ENCODE assay signal across 1 cellular context in genomic region chr6:42777126-42777822, GRCh38.
A peak's percentile ranks its signal among the peaks of the same experiment; 100 is the strongest.
TF ChIP-seq lines count a peak whose summit lies in the region.

No MANE protein-coding gene starts in this region.

TF ChIP-seq in GM12878, 131 proteins besides CTCF, POLR2A, EP300 and RAD21 (continued from another document and continues in another):
- TF ChIP-seq E2F8 (IDR thresholded peaks at IDR 0.05; ENCODE audit: low read depth, partially characterized antibody) (no peak), BACH1 (IDR thresholded peaks at IDR 0.05; ENCODE audit: borderline replicate concordance) (no peak), EED (IDR thresholded peaks at IDR 0.05; ENCODE audit: low read depth) (peak; percentile 74), ZNF592 (IDR thresholded peaks at IDR 0.05) (no peak), NFIC (IDR thresholded peaks at IDR 0.05; ENCODE audit: low read depth, low read length) (peak; percentile 92), IKZF1 (conservative IDR thresholded peaks at IDR 0.05) (peak; percentile 57; the same call in 1 of the 2 replicates), CREM (IDR thresholded peaks at IDR 0.05; ENCODE audit: low read depth) (peak; percentile 26; the same call in 1 of the 2 replicates), E2F4 (IDR thresholded peaks at IDR 0.05; ENCODE audit: low read depth, low read length) (no peak), JUND (IDR thresholded peaks at IDR 0.05; ENCODE audit: low read depth, low read length) (peak; percentile 76; the same call in 1 of the 2 replicates), SREBF1 (IDR thresholded peaks at IDR 0.05; ENCODE audit: low read length) (no peak), HDAC2 (IDR thresholded peaks at IDR 0.05) (no peak), ASH2L (IDR thresholded peaks at IDR 0.05; ENCODE audit: borderline replicate concordance, low read depth) (no peak), FOS (IDR thresholded peaks at IDR 0.05; ENCODE audit: borderline replicate concordance, extremely low read depth, insufficient read length) (no peak), USF2 (IDR thresholded peaks at IDR 0.05; ENCODE audit: borderline replicate concordance, low read depth, low read length) (no peak), SPI1 (IDR thresholded peaks at IDR 0.05; ENCODE audit: borderline replicate concordance, insufficient read depth, low read depth, low read length) (no peak), CEBPZ (IDR thresholded peaks at IDR 0.05; ENCODE audit: low read depth, low read length) (no peak), RCOR1 (conservative IDR thresholded peaks at IDR 0.05; ENCODE audit: low read depth, low read length) (no peak), RB1 (IDR thresholded peaks at IDR 0.05; ENCODE audit: borderline replicate concordance) (no peak), MAX (IDR thresholded peaks at IDR 0.05; ENCODE audit: low read depth, low read length) (no peak), YY1 (IDR thresholded peaks at IDR 0.05; ENCODE audit: low read depth, low read length) (no peak), RFX5 (IDR thresholded peaks at IDR 0.05; ENCODE audit: low read depth, low read length) (no peak), SREBF2 (IDR thresholded peaks at IDR 0.05; ENCODE audit: low read length) (no peak), TBL1XR1 (IDR thresholded peaks at IDR 0.05; ENCODE audit: low read depth, low read length) (peak; percentile 45), MEF2B (IDR thresholded peaks at IDR 0.05; ENCODE audit: partially characterized antibody, poor library complexity, severe bottlenecking) (peak; percentile 75), BCL11A (IDR thresholded peaks at IDR 0.05; ENCODE audit: low read depth, low read length) (0 out of 2 replicates have a peak, but pooled peaks have one; percentile 44), NRF1 (conservative IDR thresholded peaks at IDR 0.05; ENCODE audit: low read depth, low read length) (no peak), STAT3 (IDR thresholded peaks at IDR 0.05; ENCODE audit: low read depth, low read length) (0 out of 2 replicates have a peak, but pooled peaks have one; percentile 15), PML (IDR thresholded peaks at IDR 0.05; ENCODE audit: low read length) (peak; percentile 86), LARP7 (IDR thresholded peaks at IDR 0.05) (no peak), MXI1 (IDR thresholded peaks at IDR 0.05; ENCODE audit: low read depth, low read length) (no peak)
- TF ChIP-seq, protein P1, sequence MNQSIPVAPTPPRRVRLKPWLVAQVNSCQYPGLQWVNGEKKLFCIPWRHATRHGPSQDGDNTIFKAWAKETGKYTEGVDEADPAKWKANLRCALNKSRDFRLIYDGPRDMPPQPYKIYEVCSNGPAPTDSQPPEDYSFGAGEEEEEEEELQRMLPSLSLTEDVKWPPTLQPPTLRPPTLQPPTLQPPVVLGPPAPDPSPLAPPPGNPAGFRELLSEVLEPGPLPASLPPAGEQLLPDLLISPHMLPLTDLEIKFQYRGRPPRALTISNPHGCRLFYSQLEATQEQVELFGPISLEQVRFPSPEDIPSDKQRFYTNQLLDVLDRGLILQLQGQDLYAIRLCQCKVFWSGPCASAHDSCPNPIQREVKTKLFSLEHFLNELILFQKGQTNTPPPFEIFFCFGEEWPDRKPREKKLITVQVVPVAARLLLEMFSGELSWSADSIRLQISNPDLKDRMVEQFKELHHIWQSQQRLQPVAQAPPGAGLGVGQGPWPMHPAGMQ (IDR thresholded peaks at IDR 0.05; ENCODE audit: borderline replicate concordance): no peak
- TF ChIP-seq, protein P2, sequence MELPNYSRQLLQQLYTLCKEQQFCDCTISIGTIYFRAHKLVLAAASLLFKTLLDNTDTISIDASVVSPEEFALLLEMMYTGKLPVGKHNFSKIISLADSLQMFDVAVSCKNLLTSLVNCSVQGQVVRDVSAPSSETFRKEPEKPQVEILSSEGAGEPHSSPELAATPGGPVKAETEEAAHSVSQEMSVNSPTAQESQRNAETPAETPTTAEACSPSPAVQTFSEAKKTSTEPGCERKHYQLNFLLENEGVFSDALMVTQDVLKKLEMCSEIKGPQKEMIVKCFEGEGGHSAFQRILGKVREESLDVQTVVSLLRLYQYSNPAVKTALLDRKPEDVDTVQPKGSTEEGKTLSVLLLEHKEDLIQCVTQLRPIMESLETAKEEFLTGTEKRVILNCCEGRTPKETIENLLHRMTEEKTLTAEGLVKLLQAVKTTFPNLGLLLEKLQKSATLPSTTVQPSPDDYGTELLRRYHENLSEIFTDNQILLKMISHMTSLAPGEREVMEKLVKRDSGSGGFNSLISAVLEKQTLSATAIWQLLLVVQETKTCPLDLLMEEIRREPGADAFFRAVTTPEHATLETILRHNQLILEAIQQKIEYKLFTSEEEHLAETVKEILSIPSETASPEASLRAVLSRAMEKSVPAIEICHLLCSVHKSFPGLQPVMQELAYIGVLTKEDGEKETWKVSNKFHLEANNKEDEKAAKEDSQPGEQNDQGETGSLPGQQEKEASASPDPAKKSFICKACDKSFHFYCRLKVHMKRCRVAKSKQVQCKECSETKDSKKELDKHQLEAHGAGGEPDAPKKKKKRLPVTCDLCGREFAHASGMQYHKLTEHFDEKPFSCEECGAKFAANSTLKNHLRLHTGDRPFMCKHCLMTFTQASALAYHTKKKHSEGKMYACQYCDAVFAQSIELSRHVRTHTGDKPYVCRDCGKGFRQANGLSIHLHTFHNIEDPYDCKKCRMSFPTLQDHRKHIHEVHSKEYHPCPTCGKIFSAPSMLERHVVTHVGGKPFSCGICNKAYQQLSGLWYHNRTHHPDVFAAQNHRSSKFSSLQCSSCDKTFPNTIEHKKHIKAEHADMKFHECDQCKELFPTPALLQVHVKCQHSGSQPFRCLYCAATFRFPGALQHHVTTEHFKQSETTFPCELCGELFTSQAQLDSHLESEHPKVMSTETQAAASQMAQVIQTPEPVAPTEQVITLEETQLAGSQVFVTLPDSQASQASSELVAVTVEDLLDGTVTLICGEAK (IDR thresholded peaks at IDR 0.05; ENCODE audit: borderline replicate concordance): no peak
- TF ChIP-seq, protein P3, sequence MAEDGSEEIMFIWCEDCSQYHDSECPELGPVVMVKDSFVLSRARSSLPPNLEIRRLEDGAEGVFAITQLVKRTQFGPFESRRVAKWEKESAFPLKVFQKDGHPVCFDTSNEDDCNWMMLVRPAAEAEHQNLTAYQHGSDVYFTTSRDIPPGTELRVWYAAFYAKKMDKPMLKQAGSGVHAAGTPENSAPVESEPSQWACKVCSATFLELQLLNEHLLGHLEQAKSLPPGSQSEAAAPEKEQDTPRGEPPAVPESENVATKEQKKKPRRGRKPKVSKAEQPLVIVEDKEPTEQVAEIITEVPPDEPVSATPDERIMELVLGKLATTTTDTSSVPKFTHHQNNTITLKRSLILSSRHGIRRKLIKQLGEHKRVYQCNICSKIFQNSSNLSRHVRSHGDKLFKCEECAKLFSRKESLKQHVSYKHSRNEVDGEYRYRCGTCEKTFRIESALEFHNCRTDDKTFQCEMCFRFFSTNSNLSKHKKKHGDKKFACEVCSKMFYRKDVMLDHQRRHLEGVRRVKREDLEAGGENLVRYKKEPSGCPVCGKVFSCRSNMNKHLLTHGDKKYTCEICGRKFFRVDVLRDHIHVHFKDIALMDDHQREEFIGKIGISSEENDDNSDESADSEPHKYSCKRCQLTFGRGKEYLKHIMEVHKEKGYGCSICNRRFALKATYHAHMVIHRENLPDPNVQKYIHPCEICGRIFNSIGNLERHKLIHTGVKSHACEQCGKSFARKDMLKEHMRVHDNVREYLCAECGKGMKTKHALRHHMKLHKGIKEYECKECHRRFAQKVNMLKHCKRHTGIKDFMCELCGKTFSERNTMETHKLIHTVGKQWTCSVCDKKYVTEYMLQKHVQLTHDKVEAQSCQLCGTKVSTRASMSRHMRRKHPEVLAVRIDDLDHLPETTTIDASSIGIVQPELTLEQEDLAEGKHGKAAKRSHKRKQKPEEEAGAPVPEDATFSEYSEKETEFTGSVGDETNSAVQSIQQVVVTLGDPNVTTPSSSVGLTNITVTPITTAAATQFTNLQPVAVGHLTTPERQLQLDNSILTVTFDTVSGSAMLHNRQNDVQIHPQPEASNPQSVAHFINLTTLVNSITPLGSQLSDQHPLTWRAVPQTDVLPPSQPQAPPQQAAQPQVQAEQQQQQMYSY (CRISPR knock-in tag; IDR thresholded peaks at IDR 0.05): no peak
